Comparison of ENCODE assay signal across 16 cellular contexts in genomic region chr2:127575941-127576432, GRCh38. TPM values are rescaled to one million over a fixed set of nuclear protein-coding genes. Genes with fewer than 3 reads are reported as not detected.
DNase-seq lines count a peak whose midpoint lies in the region; ATAC-seq, FAIRE-seq and TF ChIP-seq lines count a peak whose summit lies in the region.
"Had no signal": no experiment of that assay in that cellular context is flagged by ENCODE, and none has a peak within 500 bp of the region (broad histone marks: within the 10 kb centered on the region; RNA-seq: fewer than 3 reads in every experiment).

No MANE protein-coding gene starts in this region.

- H3K27ac Mint-ChIP-seq in activated CD8-positive, alpha-beta T cell treated with anti-CD3 and anti-CD28 coated beads, Interleukin-2, amount 10 ng/mL, durations not matched to agents 7 days and 5 days, result peak overlapping the region; percentile 66
- no peak overlapping the region for H3K27ac Mint-ChIP-seq in activated CD8-positive, alpha-beta T cell treated with anti-CD3 and anti-CD28 coated beads for 36 hours
- H3K27ac Mint-ChIP-seq: neural progenitor cell had no signal

- no peaks in the 10 kb centered on the region for H3K4me1 ChIP-seq in kidney (ENCODE audit: control insufficient read depth in 1 of 2, insufficient read depth in 1 of 2, low read depth in 1 of 2, low read length in 2 of 2)
- H3K4me1 ChIP-seq in tibial artery, result peaks cover 0 to 20% (median 18%) of the 10 kb centered on the region in 4 donors
- H3K4me1 ChIP-seq: neural progenitor cell had no signal

- no peak for DNase-seq in activated CD8-positive, alpha-beta T cell treated with anti-CD3 and anti-CD28 coated beads, Interleukin-2, amount 10 ng/mL, durations not matched to agents 7 days and 5 days
- no peak for DNase-seq in activated CD8-positive, alpha-beta T cell treated with anti-CD3 and anti-CD28 coated beads for 36 hours
- DNase-seq in amniotic epithelial cell (ENCODE audit: low read depth) (peak; percentile 36), kidney (peak; percentile 4), tibial artery (no peak), HuH-7.5 (ENCODE audit: low spot score) (no peak), NOMO-1 treated with dmso at 0.1 percent for 144 hours (lab: John Stamatoyannopoulos, UW; ENCODE audit: unreplicated experiment) (no peak), HPDE6-E6E7 (ENCODE audit: extremely low spot score) (no peak)
- DNase-seq: activated CD4-positive, alpha-beta T cell treated with anti-CD3 and anti-CD28 coated beads for 4 hours; activated gamma-delta T cell; NCI-H1092; NCI-H345 had no signal

- H3K36me3 ChIP-seq in kidney (ENCODE audit: control insufficient read depth in 1 of 2, insufficient read depth in 2 of 2, low read length in 2 of 2), result peaks cover 0 to 5% of the 10 kb centered on the region in 2 donors
- H3K36me3 ChIP-seq in tibial artery, result no peaks in the 10 kb centered on the region
- H3K36me3 ChIP-seq: cardiac muscle cell, neural progenitor cell had no signal

- intact Hi-C loops in activated CD8-positive, alpha-beta T cell treated with anti-CD3 and anti-CD28 coated beads for 36 hours (cut with micrococcal nuclease), result no loop called here
- intact Hi-C loops in kidney (cut with DNase I), result no loop called here
- intact Hi-C loops in tibial artery (cut with DNase I; ENCODE audit: low total_unique reads), result no loop called here

- H3K9me3 ChIP-seq in kidney (ENCODE audit: control insufficient read depth in 1 of 2, low read length in 2 of 2) (no peaks in the 10 kb centered on the region), tibial artery (no peaks in the 10 kb centered on the region)
- H3K9me3 ChIP-seq: A549 had no signal

- FAIRE-seq in kidney (lab: Jason Lieb, UNC), result no peak
- FAIRE-seq: A549 had no signal

- peak; percentile 44 for ATAC-seq in activated CD8-positive, alpha-beta T cell treated with anti-CD3 and anti-CD28 coated beads, Interleukin-2, amount 10 ng/mL, durations not matched to agents 7 days and 5 days
- ATAC-seq in activated CD8-positive, alpha-beta T cell treated with anti-CD3 and anti-CD28 coated beads for 36 hours, result no peak

- POLR2A ChIA-PET in activated CD8-positive, alpha-beta T cell treated with anti-CD3 and anti-CD28 coated beads, Interleukin-2, amount 10 ng/mL, durations not matched to agents 7 days and 5 days (lab: Charles Lee), result no interaction called here
- POLR2A ChIA-PET in activated CD8-positive, alpha-beta T cell treated with anti-CD3 and anti-CD28 coated beads for 36 hours (lab: Charles Lee), result no interaction called here

- H3K27me3 Mint-ChIP-seq in activated CD8-positive, alpha-beta T cell treated with anti-CD3 and anti-CD28 coated beads, Interleukin-2, amount 10 ng/mL, durations not matched to agents 7 days and 5 days (ENCODE audit: low read depth), result peaks cover 7% of the 10 kb centered on the region
- no peaks in the 10 kb centered on the region for H3K27me3 Mint-ChIP-seq in activated CD8-positive, alpha-beta T cell treated with anti-CD3 and anti-CD28 coated beads for 36 hours

- CTCF ChIA-PET in activated CD8-positive, alpha-beta T cell treated with anti-CD3 and anti-CD28 coated beads, Interleukin-2, amount 10 ng/mL, durations not matched to agents 7 days and 5 days (lab: Charles Lee), result interaction anchor here (1.4 to 2.5 kb wide), 3 partner anchors 13 to 74 kb away, joined by 5 to 22 read pairs (median 10); no protein-coding TSS in a partner anchor
- CTCF ChIA-PET in activated CD8-positive, alpha-beta T cell treated with anti-CD3 and anti-CD28 coated beads for 36 hours (lab: Charles Lee), result interaction anchor here (1.0 to 3.5 kb wide), 3 partner anchors 11 to 77 kb away, joined by 3 to 26 read pairs (median 4); no protein-coding TSS in a partner anchor

- H3K4me3 Mint-ChIP-seq in activated CD8-positive, alpha-beta T cell treated with anti-CD3 and anti-CD28 coated beads, Interleukin-2, amount 10 ng/mL, durations not matched to agents 7 days and 5 days, result no peak overlapping the region
- no peak overlapping the region for H3K4me3 Mint-ChIP-seq in activated CD8-positive, alpha-beta T cell treated with anti-CD3 and anti-CD28 coated beads for 36 hours
- H3K4me3 Mint-ChIP-seq: H9, neural progenitor cell had no signal

- no peak for TF ChIP-seq CTCF in activated CD8-positive, alpha-beta T cell treated with anti-CD3 and anti-CD28 coated beads for 36 hours (IDR thresholded peaks at IDR 0.05)
- no peak for TF ChIP-seq CTCF in kidney (IDR thresholded peaks at IDR 0.05; ENCODE audit: borderline replicate concordance, extremely low read depth, insufficient read depth)
- TF ChIP-seq CTCF in tibial artery (IDR thresholded peaks at IDR 0.05), result no peak

- H3K36me3 Mint-ChIP-seq in activated CD8-positive, alpha-beta T cell treated with anti-CD3 and anti-CD28 coated beads, Interleukin-2, amount 10 ng/mL, durations not matched to agents 7 days and 5 days (ENCODE audit: low read depth), result no peaks in the 10 kb centered on the region
- H3K36me3 Mint-ChIP-seq in activated CD8-positive, alpha-beta T cell treated with anti-CD3 and anti-CD28 coated beads for 36 hours (ENCODE audit: low read depth), result no peaks in the 10 kb centered on the region
- H3K36me3 Mint-ChIP-seq: neural progenitor cell had no signal

- H3K4me3 ChIP-seq in kidney (ENCODE audit: low read length in 2 of 2) (no peak overlapping the region), tibial artery (peak overlapping the region in 1 of 2 donors; percentile 25)
- H3K4me3 ChIP-seq: A549, cardiac muscle cell, neural progenitor cell had no signal

- H3K27ac ChIP-seq in kidney (ENCODE audit: low read depth in 2 of 2, low read length in 2 of 2) (no peak overlapping the region), tibial artery (peak overlapping the region; percentile 55)
- H3K27ac ChIP-seq: A549, cardiac muscle cell, neural progenitor cell had no signal

- no peak overlapping the region for H3K9ac ChIP-seq in kidney (ENCODE audit: low read length in 2 of 2)
- H3K9ac ChIP-seq: neural progenitor cell had no signal

- H3K4me1 Mint-ChIP-seq in activated CD8-positive, alpha-beta T cell treated with anti-CD3 and anti-CD28 coated beads, Interleukin-2, amount 10 ng/mL, durations not matched to agents 7 days and 5 days (ENCODE audit: low read depth), result peaks cover 32% of the 10 kb centered on the region
- peaks cover 15% of the 10 kb centered on the region for H3K4me1 Mint-ChIP-seq in activated CD8-positive, alpha-beta T cell treated with anti-CD3 and anti-CD28 coated beads for 36 hours (ENCODE audit: low read depth)
- H3K4me1 Mint-ChIP-seq: neural progenitor cell had no signal

- H3K9me3 Mint-ChIP-seq in activated CD8-positive, alpha-beta T cell treated with anti-CD3 and anti-CD28 coated beads, Interleukin-2, amount 10 ng/mL, durations not matched to agents 7 days and 5 days (ENCODE audit: insufficient read depth), result no peaks in the 10 kb centered on the region
- H3K9me3 Mint-ChIP-seq in activated CD8-positive, alpha-beta T cell treated with anti-CD3 and anti-CD28 coated beads for 36 hours, result no peaks in the 10 kb centered on the region
- H3K9me3 Mint-ChIP-seq: H9, neural progenitor cell had no signal

- no peaks in the 10 kb centered on the region for H3K27me3 ChIP-seq in tibial artery
- H3K27me3 ChIP-seq: cardiac muscle cell, neural progenitor cell had no signal

RNA-seq across cellular contexts. Expression of gene MYO7B, which starts 40.5 kb away (rescaled TPM):
- 1 to 10 TPM in 1 of 2 experiments, under 1 TPM in 1; 0.82 to 1.2 TPM for total RNA-seq in activated CD8-positive, alpha-beta T cell treated with anti-CD3 and anti-CD28 coated beads, Interleukin-2, amount 10 ng/mL, durations not matched to agents 7 days and 5 days
- 1 to 10 TPM in 1 of 2 experiments, under 1 TPM in 1; 0.65 to 1.2 TPM for total RNA-seq in activated CD8-positive, alpha-beta T cell treated with anti-CD3 and anti-CD28 coated beads for 36 hours
- 11.0 TPM for total RNA-seq in kidney
- polyA plus RNA-seq in kidney (ENCODE audit: insufficient read depth, low read depth, low replicate concordance), result 22.2 TPM
- total RNA-seq: H9 had no signal

RNA-seq across cellular contexts. Expression of gene IWS1, which starts 49.7 kb away (rescaled TPM):
- 10 to 100 TPM; 48.4 to 53.3 TPM for total RNA-seq in activated CD8-positive, alpha-beta T cell treated with anti-CD3 and anti-CD28 coated beads, Interleukin-2, amount 10 ng/mL, durations not matched to agents 7 days and 5 days
- 10 to 100 TPM; 52.3 to 53.7 TPM for total RNA-seq in activated CD8-positive, alpha-beta T cell treated with anti-CD3 and anti-CD28 coated beads for 36 hours
- 35.8 TPM for total RNA-seq in kidney
- polyA plus RNA-seq in kidney (ENCODE audit: insufficient read depth, low read depth, low replicate concordance), result 29.8 TPM

Comparison
In these comparisons a context has a peak if more than half of its experiments do, and no peak if none do; other contexts are left out.
1. DNase-seq: peak in amniotic epithelial cell (single experiment) and kidney (single experiment); none in activated CD8-positive, alpha-beta T cell treated with anti-CD3 and anti-CD28 coated beads, Interleukin-2, amount 10 ng/mL, durations not matched to agents 7 days and 5 days (single experiment), activated CD8-positive, alpha-beta T cell treated with anti-CD3 and anti-CD28 coated beads for 36 hours (single experiment), tibial artery (0 of 2), HuH-7.5 (single experiment), NOMO-1 treated with dmso at 0.1 percent for 144 hours (single experiment) and HPDE6-E6E7 (single experiment).
2. H3K27ac ChIP-seq: peak in tibial artery (2 of 2); none in kidney (0 of 2).